In the genomic region with DNA sequence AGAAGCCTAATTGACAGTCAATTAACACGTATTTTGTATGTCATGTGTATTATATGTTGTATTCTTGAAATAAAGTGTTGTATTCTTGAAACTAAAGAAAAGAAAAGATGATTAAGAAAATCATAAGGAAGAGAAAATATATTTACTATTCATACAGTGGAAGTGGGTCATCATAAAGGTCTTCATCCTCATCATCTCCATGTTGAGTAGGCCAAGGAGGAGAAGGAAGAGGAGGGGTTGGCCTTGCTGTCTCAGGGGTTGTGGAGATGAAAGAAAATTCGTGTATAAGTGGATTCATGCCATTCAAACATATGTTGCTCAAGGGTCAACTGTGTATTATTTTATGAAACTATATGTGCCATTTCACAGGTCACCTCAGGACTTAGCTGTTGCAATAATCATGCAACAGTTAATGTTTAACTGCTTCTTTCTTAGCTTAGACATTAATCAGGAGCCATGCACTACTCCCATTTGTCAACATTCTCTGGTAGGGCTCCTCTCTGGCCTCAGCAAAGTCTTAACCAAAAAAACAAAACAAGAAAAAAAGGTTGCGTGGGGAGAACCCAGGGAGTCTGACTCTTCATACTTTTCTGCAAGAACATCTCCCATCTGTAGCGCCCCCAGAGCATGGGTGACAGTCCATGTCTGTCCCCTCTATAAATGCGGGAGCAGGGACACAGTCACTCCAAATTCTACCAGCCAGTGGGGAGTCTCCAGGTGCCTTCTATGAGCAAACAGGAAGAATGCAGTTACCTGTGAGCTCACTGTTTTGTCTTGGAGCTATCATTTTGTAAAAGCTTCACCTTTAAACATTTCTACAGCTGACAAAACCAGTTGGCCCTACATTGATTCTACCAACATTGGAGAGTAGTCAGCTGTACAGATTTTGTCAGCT, we compare ENCODE assay signal across 1 cellular context.
TF ChIP-seq lines count a peak whose summit lies in the region.

No MANE protein-coding gene starts in this region.

TF ChIP-seq in WTC11, 78 proteins besides CTCF, POLR2A, EP300 and RAD21 (continued from another document and continues in another):
- TF ChIP-seq NFYB (CRISPR knock-in tag; conservative IDR thresholded peaks at IDR 0.05; ENCODE audit: low read depth) (no peak), FOXJ3 (CRISPR knock-in tag; IDR thresholded peaks at IDR 0.05; ENCODE audit: borderline replicate concordance) (no peak), ZNF263 (CRISPR knock-in tag; IDR thresholded peaks at IDR 0.05; ENCODE audit: low read depth) (no peak), ZNF317 (CRISPR knock-in tag; IDR thresholded peaks at IDR 0.05; ENCODE audit: borderline replicate concordance, low read depth) (no peak), GRHL2 (CRISPR knock-in tag; IDR thresholded peaks at IDR 0.05; ENCODE audit: insufficient replicate concordance, severe bottlenecking) (no peak), NR2C2 (CRISPR knock-in tag; IDR thresholded peaks at IDR 0.05) (no peak), ZNF396 (CRISPR knock-in tag; IDR thresholded peaks at IDR 0.05; ENCODE audit: borderline replicate concordance) (no peak), GABPB1 (CRISPR knock-in tag; IDR thresholded peaks at IDR 0.05) (peak; percentile 98), ESRRA (CRISPR knock-in tag; IDR thresholded peaks at IDR 0.05; ENCODE audit: borderline replicate concordance) (no peak), TEAD1 (CRISPR knock-in tag; IDR thresholded peaks at IDR 0.05) (no peak), ETV6 (CRISPR knock-in tag; IDR thresholded peaks at IDR 0.05) (no peak), GTF2I (CRISPR knock-in tag; conservative IDR thresholded peaks at IDR 0.05) (no peak), MYBL2 (CRISPR knock-in tag; IDR thresholded peaks at IDR 0.05) (no peak), JUN (CRISPR knock-in tag; IDR thresholded peaks at IDR 0.05) (peak; percentile 13; the same call in 1 of the 2 replicates), PRRX2 (CRISPR knock-in tag; IDR thresholded peaks at IDR 0.05) (peak; percentile 80), ZNF423 (CRISPR knock-in tag; IDR thresholded peaks at IDR 0.05) (no peak), NFE2L1 (CRISPR knock-in tag; IDR thresholded peaks at IDR 0.05) (peak; percentile 14; the same call in 1 of the 2 replicates), NR3C1 (CRISPR knock-in tag; conservative IDR thresholded peaks at IDR 0.05; ENCODE audit: low read depth) (no peak), CREM (CRISPR knock-in tag; IDR thresholded peaks at IDR 0.05) (peak; percentile 30; the same call in 1 of the 2 replicates)
- TF ChIP-seq, protein P1, sequence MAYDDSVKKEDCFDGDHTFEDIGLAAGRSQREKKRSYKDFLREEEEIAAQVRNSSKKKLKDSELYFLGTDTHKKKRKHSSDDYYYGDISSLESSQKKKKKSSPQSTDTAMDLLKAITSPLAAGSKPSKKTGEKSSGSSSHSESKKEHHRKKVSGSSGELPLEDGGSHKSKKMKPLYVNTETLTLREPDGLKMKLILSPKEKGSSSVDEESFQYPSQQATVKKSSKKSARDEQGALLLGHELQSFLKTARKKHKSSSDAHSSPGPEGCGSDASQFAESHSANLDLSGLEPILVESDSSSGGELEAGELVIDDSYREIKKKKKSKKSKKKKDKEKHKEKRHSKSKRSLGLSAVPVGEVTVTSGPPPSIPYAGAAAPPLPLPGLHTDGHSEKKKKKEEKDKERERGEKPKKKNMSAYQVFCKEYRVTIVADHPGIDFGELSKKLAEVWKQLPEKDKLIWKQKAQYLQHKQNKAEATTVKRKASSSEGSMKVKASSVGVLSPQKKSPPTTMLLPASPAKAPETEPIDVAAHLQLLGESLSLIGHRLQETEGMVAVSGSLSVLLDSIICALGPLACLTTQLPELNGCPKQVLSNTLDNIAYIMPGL (CRISPR knock-in tag; IDR thresholded peaks at IDR 0.05): no peak
- TF ChIP-seq, protein P2, sequence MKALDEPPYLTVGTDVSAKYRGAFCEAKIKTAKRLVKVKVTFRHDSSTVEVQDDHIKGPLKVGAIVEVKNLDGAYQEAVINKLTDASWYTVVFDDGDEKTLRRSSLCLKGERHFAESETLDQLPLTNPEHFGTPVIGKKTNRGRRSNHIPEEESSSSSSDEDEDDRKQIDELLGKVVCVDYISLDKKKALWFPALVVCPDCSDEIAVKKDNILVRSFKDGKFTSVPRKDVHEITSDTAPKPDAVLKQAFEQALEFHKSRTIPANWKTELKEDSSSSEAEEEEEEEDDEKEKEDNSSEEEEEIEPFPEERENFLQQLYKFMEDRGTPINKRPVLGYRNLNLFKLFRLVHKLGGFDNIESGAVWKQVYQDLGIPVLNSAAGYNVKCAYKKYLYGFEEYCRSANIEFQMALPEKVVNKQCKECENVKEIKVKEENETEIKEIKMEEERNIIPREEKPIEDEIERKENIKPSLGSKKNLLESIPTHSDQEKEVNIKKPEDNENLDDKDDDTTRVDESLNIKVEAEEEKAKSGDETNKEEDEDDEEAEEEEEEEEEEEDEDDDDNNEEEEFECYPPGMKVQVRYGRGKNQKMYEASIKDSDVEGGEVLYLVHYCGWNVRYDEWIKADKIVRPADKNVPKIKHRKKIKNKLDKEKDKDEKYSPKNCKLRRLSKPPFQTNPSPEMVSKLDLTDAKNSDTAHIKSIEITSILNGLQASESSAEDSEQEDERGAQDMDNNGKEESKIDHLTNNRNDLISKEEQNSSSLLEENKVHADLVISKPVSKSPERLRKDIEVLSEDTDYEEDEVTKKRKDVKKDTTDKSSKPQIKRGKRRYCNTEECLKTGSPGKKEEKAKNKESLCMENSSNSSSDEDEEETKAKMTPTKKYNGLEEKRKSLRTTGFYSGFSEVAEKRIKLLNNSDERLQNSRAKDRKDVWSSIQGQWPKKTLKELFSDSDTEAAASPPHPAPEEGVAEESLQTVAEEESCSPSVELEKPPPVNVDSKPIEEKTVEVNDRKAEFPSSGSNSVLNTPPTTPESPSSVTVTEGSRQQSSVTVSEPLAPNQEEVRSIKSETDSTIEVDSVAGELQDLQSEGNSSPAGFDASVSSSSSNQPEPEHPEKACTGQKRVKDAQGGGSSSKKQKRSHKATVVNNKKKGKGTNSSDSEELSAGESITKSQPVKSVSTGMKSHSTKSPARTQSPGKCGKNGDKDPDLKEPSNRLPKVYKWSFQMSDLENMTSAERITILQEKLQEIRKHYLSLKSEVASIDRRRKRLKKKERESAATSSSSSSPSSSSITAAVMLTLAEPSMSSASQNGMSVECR (CRISPR knock-in tag; IDR thresholded peaks at IDR 0.05; ENCODE audit: borderline replicate concordance): no peak
- TF ChIP-seq, protein P3, sequence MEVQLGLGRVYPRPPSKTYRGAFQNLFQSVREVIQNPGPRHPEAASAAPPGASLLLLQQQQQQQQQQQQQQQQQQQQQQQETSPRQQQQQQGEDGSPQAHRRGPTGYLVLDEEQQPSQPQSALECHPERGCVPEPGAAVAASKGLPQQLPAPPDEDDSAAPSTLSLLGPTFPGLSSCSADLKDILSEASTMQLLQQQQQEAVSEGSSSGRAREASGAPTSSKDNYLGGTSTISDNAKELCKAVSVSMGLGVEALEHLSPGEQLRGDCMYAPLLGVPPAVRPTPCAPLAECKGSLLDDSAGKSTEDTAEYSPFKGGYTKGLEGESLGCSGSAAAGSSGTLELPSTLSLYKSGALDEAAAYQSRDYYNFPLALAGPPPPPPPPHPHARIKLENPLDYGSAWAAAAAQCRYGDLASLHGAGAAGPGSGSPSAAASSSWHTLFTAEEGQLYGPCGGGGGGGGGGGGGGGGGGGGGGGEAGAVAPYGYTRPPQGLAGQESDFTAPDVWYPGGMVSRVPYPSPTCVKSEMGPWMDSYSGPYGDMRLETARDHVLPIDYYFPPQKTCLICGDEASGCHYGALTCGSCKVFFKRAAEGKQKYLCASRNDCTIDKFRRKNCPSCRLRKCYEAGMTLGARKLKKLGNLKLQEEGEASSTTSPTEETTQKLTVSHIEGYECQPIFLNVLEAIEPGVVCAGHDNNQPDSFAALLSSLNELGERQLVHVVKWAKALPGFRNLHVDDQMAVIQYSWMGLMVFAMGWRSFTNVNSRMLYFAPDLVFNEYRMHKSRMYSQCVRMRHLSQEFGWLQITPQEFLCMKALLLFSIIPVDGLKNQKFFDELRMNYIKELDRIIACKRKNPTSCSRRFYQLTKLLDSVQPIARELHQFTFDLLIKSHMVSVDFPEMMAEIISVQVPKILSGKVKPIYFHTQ (CRISPR knock-in tag; IDR thresholded peaks at IDR 0.05): peak; percentile 60; the same call in 1 of the 2 replicates
- TF ChIP-seq, protein P4, sequence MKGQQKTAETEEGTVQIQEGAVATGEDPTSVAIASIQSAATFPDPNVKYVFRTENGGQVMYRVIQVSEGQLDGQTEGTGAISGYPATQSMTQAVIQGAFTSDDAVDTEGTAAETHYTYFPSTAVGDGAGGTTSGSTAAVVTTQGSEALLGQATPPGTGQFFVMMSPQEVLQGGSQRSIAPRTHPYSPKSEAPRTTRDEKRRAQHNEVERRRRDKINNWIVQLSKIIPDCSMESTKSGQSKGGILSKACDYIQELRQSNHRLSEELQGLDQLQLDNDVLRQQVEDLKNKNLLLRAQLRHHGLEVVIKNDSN (CRISPR knock-in tag; IDR thresholded peaks at IDR 0.05): no peak; the same call in 1 of the 2 replicates
- TF ChIP-seq, protein P5, sequence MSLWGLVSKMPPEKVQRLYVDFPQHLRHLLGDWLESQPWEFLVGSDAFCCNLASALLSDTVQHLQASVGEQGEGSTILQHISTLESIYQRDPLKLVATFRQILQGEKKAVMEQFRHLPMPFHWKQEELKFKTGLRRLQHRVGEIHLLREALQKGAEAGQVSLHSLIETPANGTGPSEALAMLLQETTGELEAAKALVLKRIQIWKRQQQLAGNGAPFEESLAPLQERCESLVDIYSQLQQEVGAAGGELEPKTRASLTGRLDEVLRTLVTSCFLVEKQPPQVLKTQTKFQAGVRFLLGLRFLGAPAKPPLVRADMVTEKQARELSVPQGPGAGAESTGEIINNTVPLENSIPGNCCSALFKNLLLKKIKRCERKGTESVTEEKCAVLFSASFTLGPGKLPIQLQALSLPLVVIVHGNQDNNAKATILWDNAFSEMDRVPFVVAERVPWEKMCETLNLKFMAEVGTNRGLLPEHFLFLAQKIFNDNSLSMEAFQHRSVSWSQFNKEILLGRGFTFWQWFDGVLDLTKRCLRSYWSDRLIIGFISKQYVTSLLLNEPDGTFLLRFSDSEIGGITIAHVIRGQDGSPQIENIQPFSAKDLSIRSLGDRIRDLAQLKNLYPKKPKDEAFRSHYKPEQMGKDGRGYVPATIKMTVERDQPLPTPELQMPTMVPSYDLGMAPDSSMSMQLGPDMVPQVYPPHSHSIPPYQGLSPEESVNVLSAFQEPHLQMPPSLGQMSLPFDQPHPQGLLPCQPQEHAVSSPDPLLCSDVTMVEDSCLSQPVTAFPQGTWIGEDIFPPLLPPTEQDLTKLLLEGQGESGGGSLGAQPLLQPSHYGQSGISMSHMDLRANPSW (CRISPR knock-in tag; conservative IDR thresholded peaks at IDR 0.05; ENCODE audit: low read depth): no peak
- TF ChIP-seq, protein P6, sequence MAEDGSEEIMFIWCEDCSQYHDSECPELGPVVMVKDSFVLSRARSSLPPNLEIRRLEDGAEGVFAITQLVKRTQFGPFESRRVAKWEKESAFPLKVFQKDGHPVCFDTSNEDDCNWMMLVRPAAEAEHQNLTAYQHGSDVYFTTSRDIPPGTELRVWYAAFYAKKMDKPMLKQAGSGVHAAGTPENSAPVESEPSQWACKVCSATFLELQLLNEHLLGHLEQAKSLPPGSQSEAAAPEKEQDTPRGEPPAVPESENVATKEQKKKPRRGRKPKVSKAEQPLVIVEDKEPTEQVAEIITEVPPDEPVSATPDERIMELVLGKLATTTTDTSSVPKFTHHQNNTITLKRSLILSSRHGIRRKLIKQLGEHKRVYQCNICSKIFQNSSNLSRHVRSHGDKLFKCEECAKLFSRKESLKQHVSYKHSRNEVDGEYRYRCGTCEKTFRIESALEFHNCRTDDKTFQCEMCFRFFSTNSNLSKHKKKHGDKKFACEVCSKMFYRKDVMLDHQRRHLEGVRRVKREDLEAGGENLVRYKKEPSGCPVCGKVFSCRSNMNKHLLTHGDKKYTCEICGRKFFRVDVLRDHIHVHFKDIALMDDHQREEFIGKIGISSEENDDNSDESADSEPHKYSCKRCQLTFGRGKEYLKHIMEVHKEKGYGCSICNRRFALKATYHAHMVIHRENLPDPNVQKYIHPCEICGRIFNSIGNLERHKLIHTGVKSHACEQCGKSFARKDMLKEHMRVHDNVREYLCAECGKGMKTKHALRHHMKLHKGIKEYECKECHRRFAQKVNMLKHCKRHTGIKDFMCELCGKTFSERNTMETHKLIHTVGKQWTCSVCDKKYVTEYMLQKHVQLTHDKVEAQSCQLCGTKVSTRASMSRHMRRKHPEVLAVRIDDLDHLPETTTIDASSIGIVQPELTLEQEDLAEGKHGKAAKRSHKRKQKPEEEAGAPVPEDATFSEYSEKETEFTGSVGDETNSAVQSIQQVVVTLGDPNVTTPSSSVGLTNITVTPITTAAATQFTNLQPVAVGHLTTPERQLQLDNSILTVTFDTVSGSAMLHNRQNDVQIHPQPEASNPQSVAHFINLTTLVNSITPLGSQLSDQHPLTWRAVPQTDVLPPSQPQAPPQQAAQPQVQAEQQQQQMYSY (CRISPR knock-in tag; IDR thresholded peaks at IDR 0.05): no peak
- TF ChIP-seq, protein P7, sequence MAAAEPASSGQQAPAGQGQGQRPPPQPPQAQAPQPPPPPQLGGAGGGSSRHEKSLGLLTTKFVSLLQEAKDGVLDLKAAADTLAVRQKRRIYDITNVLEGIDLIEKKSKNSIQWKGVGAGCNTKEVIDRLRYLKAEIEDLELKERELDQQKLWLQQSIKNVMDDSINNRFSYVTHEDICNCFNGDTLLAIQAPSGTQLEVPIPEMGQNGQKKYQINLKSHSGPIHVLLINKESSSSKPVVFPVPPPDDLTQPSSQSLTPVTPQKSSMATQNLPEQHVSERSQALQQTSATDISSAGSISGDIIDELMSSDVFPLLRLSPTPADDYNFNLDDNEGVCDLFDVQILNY (CRISPR knock-in tag; IDR thresholded peaks at IDR 0.05): no peak
- TF ChIP-seq, protein P8, sequence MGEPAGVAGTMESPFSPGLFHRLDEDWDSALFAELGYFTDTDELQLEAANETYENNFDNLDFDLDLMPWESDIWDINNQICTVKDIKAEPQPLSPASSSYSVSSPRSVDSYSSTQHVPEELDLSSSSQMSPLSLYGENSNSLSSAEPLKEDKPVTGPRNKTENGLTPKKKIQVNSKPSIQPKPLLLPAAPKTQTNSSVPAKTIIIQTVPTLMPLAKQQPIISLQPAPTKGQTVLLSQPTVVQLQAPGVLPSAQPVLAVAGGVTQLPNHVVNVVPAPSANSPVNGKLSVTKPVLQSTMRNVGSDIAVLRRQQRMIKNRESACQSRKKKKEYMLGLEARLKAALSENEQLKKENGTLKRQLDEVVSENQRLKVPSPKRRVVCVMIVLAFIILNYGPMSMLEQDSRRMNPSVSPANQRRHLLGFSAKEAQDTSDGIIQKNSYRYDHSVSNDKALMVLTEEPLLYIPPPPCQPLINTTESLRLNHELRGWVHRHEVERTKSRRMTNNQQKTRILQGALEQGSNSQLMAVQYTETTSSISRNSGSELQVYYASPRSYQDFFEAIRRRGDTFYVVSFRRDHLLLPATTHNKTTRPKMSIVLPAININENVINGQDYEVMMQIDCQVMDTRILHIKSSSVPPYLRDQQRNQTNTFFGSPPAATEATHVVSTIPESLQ (CRISPR knock-in tag; IDR thresholded peaks at IDR 0.05): no peak
- TF ChIP-seq, protein P9, sequence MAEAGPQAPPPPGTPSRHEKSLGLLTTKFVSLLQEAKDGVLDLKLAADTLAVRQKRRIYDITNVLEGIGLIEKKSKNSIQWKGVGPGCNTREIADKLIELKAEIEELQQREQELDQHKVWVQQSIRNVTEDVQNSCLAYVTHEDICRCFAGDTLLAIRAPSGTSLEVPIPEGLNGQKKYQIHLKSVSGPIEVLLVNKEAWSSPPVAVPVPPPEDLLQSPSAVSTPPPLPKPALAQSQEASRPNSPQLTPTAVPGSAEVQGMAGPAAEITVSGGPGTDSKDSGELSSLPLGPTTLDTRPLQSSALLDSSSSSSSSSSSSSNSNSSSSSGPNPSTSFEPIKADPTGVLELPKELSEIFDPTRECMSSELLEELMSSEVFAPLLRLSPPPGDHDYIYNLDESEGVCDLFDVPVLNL (CRISPR knock-in tag; IDR thresholded peaks at IDR 0.05; ENCODE audit: borderline replicate concordance, low read depth): no peak
